ENCODE assay signal across 18 cellular contexts in genomic region chr20:59191756-59192532, GRCh38. TPM values are rescaled to one million over a fixed set of nuclear protein-coding genes. Genes with fewer than 3 reads are reported as not detected.
DNase-seq lines count a peak whose midpoint lies in the region; ATAC-seq, FAIRE-seq and TF ChIP-seq lines count a peak whose summit lies in the region.
"Had no signal": no experiment of that assay in that cellular context is flagged by ENCODE, and none has a peak within 500 bp of the region (broad histone marks: within the 10 kb centered on the region; RNA-seq: fewer than 3 reads in every experiment).

No MANE protein-coding gene starts in this region.

- intact Hi-C loops in HepG2 (cut with micrococcal nuclease; ENCODE audit: unreplicated experiment): no loop called here
- intact Hi-C loops in right lobe of liver (cut with DNase I): no loop called here
- intact Hi-C loops in dorsolateral prefrontal cortex (cut with DNase I): no loop called here

- CTCF ChIA-PET in HepG2 (lab: Yijun Ruan, JAX; ENCODE audit: low intra/inter-chr PET ratio, low total read pairs): no interaction called here

- BruUV-seq in HepG2 (replicated peaks; lab: Mats Ljungman, UMichigan): no TSS peak

- no peak overlapping the region for H3K4me2 ChIP-seq in HepG2 (ENCODE audit: low read depth, low read length)

- no peak for TF ChIP-seq CTCF in HepG2 (CRISPR knock-in tag; IDR thresholded peaks at IDR 0.05)
- TF ChIP-seq CTCF in right lobe of liver (IDR thresholded peaks at IDR 0.05): no peak
- TF ChIP-seq CTCF in endodermal cell (conservative IDR thresholded peaks at IDR 0.05): no peak
- no peak for TF ChIP-seq CTCF in osteocyte (IDR thresholded peaks at IDR 0.05)
- no peak for TF ChIP-seq CTCF in dorsolateral prefrontal cortex (IDR thresholded peaks at IDR 0.05 in 54 of 56, conservative IDR thresholded peaks at IDR 0.05 in 2 of 56; ENCODE audit: low read depth in 1 of 56, partially characterized antibody in 56 of 56)

- in situ Hi-C loops in HepG2 (cut with HindIII; ENCODE audit: extremely low pct_ligation_motif_present, low pct_unique_long_range_greater_than_20kb): no loop called here

- TF ChIP-seq POLR2A in HepG2 (IDR thresholded peaks at IDR 0.05; ENCODE audit: insufficient read depth in 1 of 2, low read depth in 2 of 2, low read length in 2 of 2) (no peak), right lobe of liver (IDR thresholded peaks at IDR 0.05) (no peak)

- H3K4me3 ChIP-seq in HepG2 (replicated peaks in 1 of 3; ENCODE audit: insufficient read depth in 1 of 3, low read depth in 2 of 3, low read length in 3 of 3): no peak overlapping the region
- H3K4me3 ChIP-seq in right lobe of liver: no peak overlapping the region
- H3K4me3 ChIP-seq in endodermal cell (ENCODE audit: low read length): no peak overlapping the region
- H3K4me3 ChIP-seq in dorsolateral prefrontal cortex: no peak overlapping the region
- H3K4me3 ChIP-seq: GM12878, HAP-1 had no signal

- H3K4me3 Mint-ChIP-seq in endodermal cell (no peak overlapping the region), osteocyte (ENCODE audit: unreplicated experiment) (no peak overlapping the region)
- no peak overlapping the region for H3K4me3 Mint-ChIP-seq in activated naive CD8-positive, alpha-beta T cell treated with anti-CD3 and anti-CD28 coated beads, Interleukin-2, amount 50 U/mL, for 24 hours
- H3K4me3 Mint-ChIP-seq: CD4-positive, alpha-beta memory T cell had no signal

- peaks cover 14% of the 10 kb centered on the region for H3K4me1 Mint-ChIP-seq in endodermal cell
- H3K4me1 Mint-ChIP-seq in osteocyte (ENCODE audit: unreplicated experiment): no peaks in the 10 kb centered on the region
- no peaks in the 10 kb centered on the region for H3K4me1 Mint-ChIP-seq in activated naive CD8-positive, alpha-beta T cell treated with anti-CD3 and anti-CD28 coated beads, Interleukin-2, amount 50 U/mL, for 24 hours

- no peaks in the 10 kb centered on the region for H3K36me3 Mint-ChIP-seq in endodermal cell (ENCODE audit: low read depth)
- no peaks in the 10 kb centered on the region for H3K36me3 Mint-ChIP-seq in osteocyte (ENCODE audit: unreplicated experiment)
- H3K36me3 Mint-ChIP-seq in activated naive CD8-positive, alpha-beta T cell treated with anti-CD3 and anti-CD28 coated beads, Interleukin-2, amount 50 U/mL, for 24 hours (ENCODE audit: low read depth): peaks cover 2% of the 10 kb centered on the region

- H3K27ac Mint-ChIP-seq in endodermal cell (no peak overlapping the region), osteocyte (ENCODE audit: unreplicated experiment) (no peak overlapping the region)
- H3K27ac Mint-ChIP-seq in activated naive CD8-positive, alpha-beta T cell treated with anti-CD3 and anti-CD28 coated beads, Interleukin-2, amount 50 U/mL, for 24 hours: no peak overlapping the region

- H3K36me3 ChIP-seq in HepG2 (replicated peaks in 1 of 2; ENCODE audit: control insufficient read depth in 1 of 2, insufficient read depth in 2 of 2, low read length in 2 of 2) (no peaks in the 10 kb centered on the region), right lobe of liver (no peaks in the 10 kb centered on the region), endodermal cell (ENCODE audit: control insufficient read depth, insufficient read depth, low read length) (no peaks in the 10 kb centered on the region)
- H3K36me3 ChIP-seq: BE2C, HAP-1 had no signal

- no peak for DNase-seq in HepG2 (ENCODE audit: low spot score)
- DNase-seq in right lobe of liver: no peak
- peak; percentile 38 for DNase-seq in endodermal cell
- peak; percentile 82 for DNase-seq in osteocyte (ENCODE audit: extremely low spot score, unreplicated experiment)
- DNase-seq in dorsolateral prefrontal cortex: no peak
- DNase-seq in activated naive CD8-positive, alpha-beta T cell treated with anti-CD3 and anti-CD28 coated beads, Interleukin-2, amount 50 U/mL, for 24 hours: no peak
- DNase-seq: BE2C; CD4-positive, alpha-beta memory T cell; DMS79 had no signal

- TF ChIP-seq EP300 in HepG2 (IDR thresholded peaks at IDR 0.05; ENCODE audit: low read depth in 2 of 2, low read length in 2 of 2) (no peak), HepG2 (CRISPR knock-in tag; IDR thresholded peaks at IDR 0.05; ENCODE audit: borderline replicate concordance) (no peak)

- H3K79me2 ChIP-seq in HepG2 (ENCODE audit: insufficient read depth, low read length): no peaks in the 10 kb centered on the region

- POLR2A ChIA-PET in HepG2 (lab: Yijun Ruan, JAX): no interaction called here

- H3K9ac ChIP-seq in HepG2 (ENCODE audit: insufficient read depth, low read depth, low read length): no peak overlapping the region
- H3K9ac ChIP-seq in endodermal cell (ENCODE audit: extremely low read depth, low read length, poor library complexity, severe bottlenecking): no peak overlapping the region

- ATAC-seq in HepG2 (peak; percentile 15; the same call in 2 of the 3 replicates), right lobe of liver (no peak), GM18519 (IDR thresholded peaks at IDR 0.05; ENCODE audit: low FRiP score, unreplicated experiment) (no peak)
- no peak for ATAC-seq in activated naive CD8-positive, alpha-beta T cell treated with anti-CD3 and anti-CD28 coated beads, Interleukin-2, amount 50 U/mL, for 24 hours
- ATAC-seq: GM12878 had no signal

- no peaks in the 10 kb centered on the region for H3K4me1 ChIP-seq in HepG2 (ENCODE audit: insufficient read depth, low read length)
- no peaks in the 10 kb centered on the region for H3K4me1 ChIP-seq in right lobe of liver
- H3K4me1 ChIP-seq in endodermal cell (ENCODE audit: control insufficient read depth, insufficient read depth, low read length): no peaks in the 10 kb centered on the region
- H3K4me1 ChIP-seq: BE2C, HAP-1 had no signal

- H2AFZ ChIP-seq in HepG2 (ENCODE audit: low read length): no peak overlapping the region

- no peak for TF ChIP-seq RAD21 in HepG2 (CRISPR knock-in tag; IDR thresholded peaks at IDR 0.05)

- H3K27me3 Mint-ChIP-seq in endodermal cell (ENCODE audit: insufficient read depth) (peaks cover 20% of the 10 kb centered on the region), osteocyte (ENCODE audit: unreplicated experiment) (no peaks in the 10 kb centered on the region)
- H3K27me3 Mint-ChIP-seq in activated naive CD8-positive, alpha-beta T cell treated with anti-CD3 and anti-CD28 coated beads, Interleukin-2, amount 50 U/mL, for 24 hours: no peaks in the 10 kb centered on the region
- H3K27me3 Mint-ChIP-seq: CD4-positive, alpha-beta memory T cell had no signal

- H3K9me3 ChIP-seq in HepG2 (ENCODE audit: low read length) (no peaks in the 10 kb centered on the region), right lobe of liver (no peaks in the 10 kb centered on the region), endodermal cell (ENCODE audit: control insufficient read depth, low read length) (no peaks in the 10 kb centered on the region)
- H3K9me3 ChIP-seq: BE2C, HAP-1 had no signal

- 30% methylated on average over 42 of the region's 66 CpGs for WGBS in HepG2 (ENCODE audit: low lambda C conversion rate)
- WGBS in right lobe of liver (ENCODE audit: insufficient coverage, low coverage, low lambda C conversion rate, missing lambda C conversion rate): 60% methylated on average over 1 of the region's 66 CpGs
- 93 to 94% methylated on average over 41 to 66 of the region's 66 CpGs for WGBS in endodermal cell (ENCODE audit: insufficient coverage in 1 of 2, insufficient read length in 1 of 2), 2 experiments

- H3K27ac ChIP-seq in HepG2 (ENCODE audit: extremely low read length, insufficient read depth, low read length) (no peak overlapping the region), right lobe of liver (no peak overlapping the region), endodermal cell (ENCODE audit: low read depth, low read length) (no peak overlapping the region), dorsolateral prefrontal cortex (no peak overlapping the region)
- H3K27ac ChIP-seq: C4-2B had no signal

- peaks cover 36 to 76% of the 10 kb centered on the region in 2 experiments; a peak in 4 of 5 replicates for H3K27me3 ChIP-seq in HepG2 (ENCODE audit: control insufficient read depth in 1 of 2, insufficient read depth in 2 of 2, low read length in 2 of 2)
- no peaks in the 10 kb centered on the region for H3K27me3 ChIP-seq in right lobe of liver
- no peaks in the 10 kb centered on the region for H3K27me3 ChIP-seq in endodermal cell (ENCODE audit: control insufficient read depth, insufficient read depth, low read length, poor library complexity, severe bottlenecking)
- H3K27me3 ChIP-seq in dorsolateral prefrontal cortex: peaks cover 0 to 15% (median 0%) of the 10 kb centered on the region in 45 donors
- H3K27me3 ChIP-seq: BE2C had no signal

- H3K9me3 Mint-ChIP-seq in endodermal cell (no peaks in the 10 kb centered on the region), osteocyte (ENCODE audit: unreplicated experiment) (no peaks in the 10 kb centered on the region)
- no peaks in the 10 kb centered on the region for H3K9me3 Mint-ChIP-seq in activated naive CD8-positive, alpha-beta T cell treated with anti-CD3 and anti-CD28 coated beads, Interleukin-2, amount 50 U/mL, for 24 hours
- H3K9me3 Mint-ChIP-seq: CD4-positive, alpha-beta memory T cell had no signal

- no peaks in the 10 kb centered on the region for H4K20me1 ChIP-seq in HepG2 (ENCODE audit: insufficient read depth, low read length)

- no peak for FAIRE-seq in HepG2 (lab: Jason Lieb, UNC)
- FAIRE-seq: A204.1, GM12878, GM18507, H1 had no signal

RNA-seq across cellular contexts. Expression of gene ZNF831, which starts 28.3 kb away (rescaled TPM):
- total RNA-seq in HepG2 (2016; rRNA removed; fragmentation: Illumina TruSeq; extraction: Trizol): not detected in 2 replicates
- not detected in 2 replicates for total RNA-seq in HepG2 (2016; cell fraction: cytosol; rRNA removed; fragmentation: Illumina TruSeq; extraction: Trizol; ENCODE audit: low read depth)
- total RNA-seq in HepG2 (2016; cell fraction: insoluble cytoplasmic fraction; rRNA removed; fragmentation: Illumina TruSeq; extraction: Trizol): not detected in 2 replicates
- not detected in 2 replicates for total RNA-seq in HepG2 (2016; cell fraction: membrane; rRNA removed; fragmentation: Illumina TruSeq; extraction: Trizol)
- not detected in 2 replicates for total RNA-seq in HepG2 (2016; cell fraction: nucleus; rRNA removed; fragmentation: Illumina TruSeq; extraction: Trizol)
- polyA plus RNA-seq in HepG2 (2011; rRNA removed): not detected in 2 replicates
- not detected in 2 replicates for polyA plus RNA-seq in HepG2 (2011; cell fraction: cytosol; rRNA removed)
- not detected in 2 replicates for polyA plus RNA-seq in HepG2 (2011; cell fraction: nucleus; rRNA removed)
- polyA plus RNA-seq in HepG2 (2012): not detected in 2 replicates
- not detected in 2 replicates for polyA plus RNA-seq in HepG2 (2016; cell fraction: cytosol; fragmentation: Illumina TruSeq; extraction: Trizol; ENCODE audit: low read depth)
- not detected in 2 replicates for polyA plus RNA-seq in HepG2 (2016; cell fraction: insoluble cytoplasmic fraction; fragmentation: Illumina TruSeq; extraction: Trizol; ENCODE audit: low read depth)
- polyA plus RNA-seq in HepG2 (2016; cell fraction: membrane; fragmentation: Illumina TruSeq; extraction: Trizol; ENCODE audit: low read depth): not detected in 2 replicates
- not detected in 2 replicates for polyA plus RNA-seq in HepG2 (2016; cell fraction: nucleus; fragmentation: Illumina TruSeq; extraction: Trizol; ENCODE audit: insufficient read depth, low read depth)
- polyA minus RNA-seq in HepG2 (2011; rRNA and poly(A)+ RNA removed; ENCODE audit: low replicate concordance): not detected in 2 replicates
- polyA minus RNA-seq in HepG2 (2011; cell fraction: cytosol; rRNA and poly(A)+ RNA removed): not detected in 2 replicates
- not detected in 2 replicates for polyA minus RNA-seq in HepG2 (2011; cell fraction: nucleus; rRNA and poly(A)+ RNA removed)
- total RNA-seq in right lobe of liver: under 1 TPM; 0.04 to 0.25 (median 0.07) TPM
- not detected for total RNA-seq in endodermal cell
- polyA plus RNA-seq in endodermal cell (2013, experiment 1 of 2): not detected
- polyA plus RNA-seq in endodermal cell (2013, experiment 2 of 2): not detected
- not detected in 2 replicates for total RNA-seq in osteocyte
- 10 to 100 TPM in 1 of 120 experiments, 1 to 10 TPM in 119; 1.3 to 10.7 (median 5.6) TPM for total RNA-seq in dorsolateral prefrontal cortex
- total RNA-seq: G401, H1, HT1080 had no signal
- polyA plus RNA-seq: H1 had no signal

Comparison
In these comparisons a context has a peak if more than half of its experiments do, and no peak if none do; other contexts are left out.
1. DNase-seq: peak in endodermal cell (single experiment) and osteocyte (single experiment); none in HepG2 (single experiment), right lobe of liver (0 of 3), dorsolateral prefrontal cortex (0 of 10) and activated naive CD8-positive, alpha-beta T cell treated with anti-CD3 and anti-CD28 coated beads, Interleukin-2, amount 50 U/mL, for 24 hours (single experiment).